Comparison of ENCODE assay signal across 8 cellular contexts in the genomic region with DNA sequence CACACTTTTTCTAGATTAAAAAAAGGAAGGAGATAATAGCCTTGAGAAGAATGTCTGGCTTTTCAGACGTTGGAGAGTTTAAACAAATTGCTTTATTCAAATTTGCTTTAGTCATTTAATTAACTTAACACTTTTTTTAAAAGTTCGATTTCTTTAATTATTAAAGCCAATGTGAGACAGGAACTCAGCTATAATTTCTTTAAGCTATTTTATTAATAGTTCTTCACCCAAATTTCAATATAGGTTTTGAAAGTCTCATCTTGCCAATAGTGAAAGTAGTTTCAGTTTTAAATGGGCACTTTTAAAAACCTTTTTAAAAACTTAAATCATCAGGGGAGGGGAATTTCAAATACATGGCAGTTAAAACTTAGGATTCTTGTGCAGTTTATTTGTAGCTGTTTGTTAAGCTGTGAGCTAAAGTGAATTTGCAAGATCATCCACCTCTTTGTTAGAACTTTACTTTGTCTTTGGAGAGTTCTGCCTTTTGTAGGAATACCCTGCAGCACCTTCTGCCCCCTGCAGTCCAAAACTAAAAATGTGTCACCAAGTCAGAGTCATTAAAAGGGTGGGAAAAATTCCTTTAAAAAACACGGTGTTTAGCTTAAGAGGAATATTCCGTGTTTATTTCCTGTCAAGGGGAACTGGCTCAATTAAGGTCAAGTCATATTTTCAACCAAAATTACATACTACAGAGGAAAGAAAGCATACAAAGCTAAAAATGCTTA. TPM values are rescaled to one million over a fixed set of nuclear protein-coding genes. Genes with fewer than 3 reads are reported as not detected.
DNase-seq lines count a peak whose midpoint lies in the region; ATAC-seq and TF ChIP-seq lines count a peak whose summit lies in the region.

No MANE protein-coding gene starts in this region.

- peak overlapping the region; percentile 97 for H3K4me3 ChIP-seq in Karpas-422 (ENCODE audit: low read length)
- H3K4me3 ChIP-seq in endodermal cell (ENCODE audit: low read length) = peak overlapping the region; percentile 100

- POLR2A ChIA-PET in T-cell (lab: Charles Lee) = interaction anchor here (0.6 to 1.4 kb wide), 6 partner anchors 139 to 485 kb away, joined by 3 to 10 read pairs (median 4); partner anchors contain the start of gene MYL12A (in 1 of the 2)
- POLR2A ChIA-PET in naive thymus-derived CD8-positive, alpha-beta T cell (lab: Charles Lee) = interaction anchor here (1.1 to 8.3 kb wide), 7 partner anchors 9 to 212 kb away, joined by 3 to 112 read pairs (median 3); partner anchors contain the start of gene MYL12A

- ATAC-seq in T-cell (replicated peaks in 1 of 4) = no peak
- no peak for ATAC-seq in naive thymus-derived CD8-positive, alpha-beta T cell
- no peak for ATAC-seq in GM21529 (IDR thresholded peaks at IDR 0.05; ENCODE audit: unreplicated experiment)
- ATAC-seq in HG02970 (IDR thresholded peaks at IDR 0.05; ENCODE audit: low FRiP score, unreplicated experiment) = no peak

- no peaks in the 10 kb centered on the region for H3K27me3 Mint-ChIP-seq in activated naive CD4-positive, alpha-beta T cell treated with anti-CD3 and anti-CD28 coated beads, Interleukin-2, amount 50 U/mL, for 24 hours
- H3K27me3 Mint-ChIP-seq in T-cell = no peaks in the 10 kb centered on the region
- no peaks in the 10 kb centered on the region for H3K27me3 Mint-ChIP-seq in endodermal cell (ENCODE audit: insufficient read depth)
- H3K27me3 Mint-ChIP-seq in naive thymus-derived CD8-positive, alpha-beta T cell = no peaks in the 10 kb centered on the region

- no peak for DNase-seq in activated naive CD4-positive, alpha-beta T cell (lab: John Stamatoyannopoulos, UW)
- DNase-seq in Karpas-422 (peak; percentile 79), T-cell (peak in 20 of 34 experiments; percentile 16 to 58 (median 34)), endodermal cell (peak; percentile 79)
- peak in 8 of 10 donors; percentile 32 to 69 (median 54) for DNase-seq in naive thymus-derived CD8-positive, alpha-beta T cell

- H3K9me3 ChIP-seq in Karpas-422 (ENCODE audit: low read length) = no peaks in the 10 kb centered on the region
- peaks cover 3% of the 10 kb centered on the region for H3K9me3 ChIP-seq in endodermal cell (ENCODE audit: control insufficient read depth, low read length)

- H4K20me1 ChIP-seq in Karpas-422 (ENCODE audit: insufficient read depth, low read depth, low read length) = peaks cover 24% of the 10 kb centered on the region

- H3K27me3 ChIP-seq in Karpas-422 (ENCODE audit: low read length) = no peaks in the 10 kb centered on the region
- H3K27me3 ChIP-seq in endodermal cell (ENCODE audit: control insufficient read depth, insufficient read depth, low read length, poor library complexity, severe bottlenecking) = no peaks in the 10 kb centered on the region

- CTCF ChIA-PET in T-cell (lab: Charles Lee) = interaction anchor here (0.5 to 4.8 kb wide), 55 partner anchors 8 to 1856 kb away, joined by 3 to 36 read pairs (median 5); no protein-coding TSS in a partner anchor

- peaks cover 76% of the 10 kb centered on the region for H3K79me2 ChIP-seq in Karpas-422 (ENCODE audit: low read length)

- WGBS in endodermal cell (ENCODE audit: insufficient coverage in 1 of 2, insufficient read length in 1 of 2), 2 experiments = 0% methylated on average over 1 to 3 of the region's 4 CpGs

- peak overlapping the region; percentile 89 for H3K27ac ChIP-seq in Karpas-422 (ENCODE audit: low read length)
- peak overlapping the region; percentile 96 for H3K27ac ChIP-seq in endodermal cell (ENCODE audit: low read depth, low read length)

- H3K36me3 Mint-ChIP-seq in activated naive CD4-positive, alpha-beta T cell treated with anti-CD3 and anti-CD28 coated beads, Interleukin-2, amount 50 U/mL, for 24 hours = peaks cover 26% of the 10 kb centered on the region
- H3K36me3 Mint-ChIP-seq in T-cell (peaks cover 28% of the 10 kb centered on the region), endodermal cell (ENCODE audit: low read depth) (peaks cover 89% of the 10 kb centered on the region)
- H3K36me3 Mint-ChIP-seq in naive thymus-derived CD8-positive, alpha-beta T cell = peaks cover 4 to 31% (median 14%) of the 10 kb centered on the region in 3 donors

- H3K27ac Mint-ChIP-seq in activated naive CD4-positive, alpha-beta T cell treated with anti-CD3 and anti-CD28 coated beads, Interleukin-2, amount 50 U/mL, for 24 hours = peak overlapping the region; percentile 91
- H3K27ac Mint-ChIP-seq in T-cell = peak overlapping the region; percentile 98
- peak overlapping the region; percentile 96 for H3K27ac Mint-ChIP-seq in endodermal cell
- peak overlapping the region in 9 of 10 donors; percentile 92 to 100 (median 100) for H3K27ac Mint-ChIP-seq in naive thymus-derived CD8-positive, alpha-beta T cell

- H3K9ac ChIP-seq in Karpas-422 (ENCODE audit: low read length) (peak overlapping the region; percentile 96), endodermal cell (ENCODE audit: extremely low read depth, low read length, poor library complexity, severe bottlenecking) (peak overlapping the region; percentile 99)

- no peaks in the 10 kb centered on the region for H3K9me3 Mint-ChIP-seq in activated naive CD4-positive, alpha-beta T cell treated with anti-CD3 and anti-CD28 coated beads, Interleukin-2, amount 50 U/mL, for 24 hours
- H3K9me3 Mint-ChIP-seq in T-cell = no peaks in the 10 kb centered on the region
- H3K9me3 Mint-ChIP-seq in endodermal cell = no peaks in the 10 kb centered on the region
- no peaks in the 10 kb centered on the region for H3K9me3 Mint-ChIP-seq in naive thymus-derived CD8-positive, alpha-beta T cell

- H3K36me3 ChIP-seq in Karpas-422 (ENCODE audit: insufficient read depth, low read length) = peaks cover 45% of the 10 kb centered on the region
- H3K36me3 ChIP-seq in endodermal cell (ENCODE audit: control insufficient read depth, insufficient read depth, low read length) = peaks cover 54% of the 10 kb centered on the region

- peaks cover 62% of the 10 kb centered on the region for H3K4me1 Mint-ChIP-seq in activated naive CD4-positive, alpha-beta T cell treated with anti-CD3 and anti-CD28 coated beads, Interleukin-2, amount 50 U/mL, for 24 hours
- H3K4me1 Mint-ChIP-seq in T-cell = peaks cover 52 to 69% (median 69%) of the 10 kb centered on the region in 3 donors
- H3K4me1 Mint-ChIP-seq in endodermal cell = peaks cover 50% of the 10 kb centered on the region
- H3K4me1 Mint-ChIP-seq in naive thymus-derived CD8-positive, alpha-beta T cell = peaks cover 17 to 62% (median 42%) of the 10 kb centered on the region in 4 donors

- H3K4me3 Mint-ChIP-seq in activated naive CD4-positive, alpha-beta T cell treated with anti-CD3 and anti-CD28 coated beads, Interleukin-2, amount 50 U/mL, for 24 hours = peak overlapping the region; percentile 91
- peak overlapping the region; percentile 91 to 95 (median 94) for H3K4me3 Mint-ChIP-seq in T-cell
- peak overlapping the region; percentile 100 for H3K4me3 Mint-ChIP-seq in endodermal cell
- peak overlapping the region; percentile 86 to 99 (median 94) for H3K4me3 Mint-ChIP-seq in naive thymus-derived CD8-positive, alpha-beta T cell

- no peaks in the 10 kb centered on the region for H3K9me2 ChIP-seq in Karpas-422 (replicated peaks; ENCODE audit: insufficient read depth, low read length)

- peak; percentile 84 for TF ChIP-seq CTCF in endodermal cell (conservative IDR thresholded peaks at IDR 0.05)

- no peak overlapping the region; the same call in 1 of the 2 replicates for H2AFZ ChIP-seq in Karpas-422 (ENCODE audit: low read length)

- H3K4me1 ChIP-seq in Karpas-422 (ENCODE audit: low read length) = peaks cover 44% of the 10 kb centered on the region
- H3K4me1 ChIP-seq in endodermal cell (ENCODE audit: control insufficient read depth, insufficient read depth, low read length) = peaks cover 17% of the 10 kb centered on the region

- H3K4me2 ChIP-seq in Karpas-422 (ENCODE audit: low read depth, low read length, poor library complexity, severe bottlenecking) = peak overlapping the region; percentile 70

RNA-seq across cellular contexts. Expression of gene TGIF1, which starts 4.6 kb away (rescaled TPM):
- 82.6 and 110 TPM in 2 replicates for total RNA-seq in Karpas-422 (2014; rRNA removed; shearing (Covaris generic); ENCODE audit: low replicate concordance)
- 10 to 100 TPM; 40.5 to 90.5 (median 81.8) TPM for total RNA-seq in T-cell
- total RNA-seq in endodermal cell = 100 to 1,000 TPM; 417 to 575 TPM
- polyA plus RNA-seq in endodermal cell (2013, experiment 1 of 2) = 177 TPM
- polyA plus RNA-seq in endodermal cell (2013, experiment 2 of 2) = 176 TPM
- total RNA-seq in naive thymus-derived CD8-positive, alpha-beta T cell = 10 to 100 TPM; 80.1 to 83.6 TPM
- polyA plus RNA-seq in naive thymus-derived CD8-positive, alpha-beta T cell = 10 to 100 TPM; 17.4 to 39.7 (median 31.6) TPM

Comparison
In these comparisons a context has a peak if more than half of its experiments do, and no peak if none do; other contexts are left out.
1. DNase-seq: peak in Karpas-422 (single experiment), T-cell (20 of 34), endodermal cell (single experiment) and naive thymus-derived CD8-positive, alpha-beta T cell (8 of 10); none in activated naive CD4-positive, alpha-beta T cell (0 of 4).
2. Peak in every context shown above with its lines, with median percentiles within 50 percentile points of each other: H3K27ac Mint-ChIP-seq and H3K4me3 Mint-ChIP-seq.